ENCODE assay signal across 26 cellular contexts in the genomic region with DNA sequence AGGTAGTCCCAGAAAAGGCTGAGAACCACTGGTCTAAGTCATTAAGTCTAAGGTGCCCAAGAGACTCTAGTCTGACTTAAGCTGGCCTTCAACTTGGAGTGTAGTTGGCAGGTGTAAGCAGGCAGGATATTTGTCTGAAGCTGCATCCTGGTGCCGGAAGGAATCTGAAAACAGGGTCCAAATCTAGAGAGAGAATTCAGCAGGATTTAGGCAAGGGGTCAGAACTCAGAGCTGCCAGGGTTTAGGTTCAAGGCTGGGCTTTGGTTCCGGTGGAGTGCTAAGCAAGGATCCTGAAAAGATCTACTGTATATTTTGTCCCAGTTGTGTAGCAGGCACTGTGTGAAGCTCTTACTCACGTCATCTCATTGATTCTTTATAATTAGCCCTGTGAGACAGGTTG.
"Had no signal": no experiment of that assay in that cellular context is flagged by ENCODE, and none has a peak within 500 bp of the region (broad histone marks: within the 10 kb centered on the region; RNA-seq: fewer than 3 reads in every experiment).

No MANE protein-coding gene starts in this region.

- H3K27me3 ChIP-seq: pancreas, suprapubic skin, tibial nerve, uterus had no signal

- H3K4me1 ChIP-seq: lower lobe of right lung, pancreas, prostate gland, suprapubic skin, uterus had no signal

- FAIRE-seq: keratinocyte, pancreas had no signal

- H3K4me3 ChIP-seq: lower lobe of right lung, pancreas, prostate gland, skin epidermis, suprapubic skin, tibial nerve, uterus had no signal

- DNase-seq: head of caudate nucleus; hippocampal formation; kidney glomerular epithelial cell; left ventricle myocardium superior; lower lobe of right lung; mammary epithelial cell; mesenchymal stem cell; naive thymus-derived CD8-positive, alpha-beta T cell; nucleus accumbens; pancreas; posterior cingulate gyrus; retina; right cardiac atrium; stimulated activated CD4-positive, alpha-beta T cell treated with anti-CD3 and anti-CD28 coated beads, Interleukin-12 subunit alpha, Interleukin-12 subunit beta, amount 100 ng/mL, for 4 hours; stimulated activated CD4-positive, alpha-beta T cell treated with anti-CD3 and anti-CD28 coated beads, Interleukin-15, amount 100 ng/mL, for 24 hours; stimulated activated CD4-positive, alpha-beta T cell treated with anti-CD3 and anti-CD28 coated beads, Interleukin-4, amount 100 ng/mL, for 24 hours; stimulated activated naive CD4-positive, alpha-beta T cell treated with Interleukin-2 at 50 U/mL for 16 hours; stimulated activated naive CD8-positive, alpha-beta T cell treated with anti-CD3 and anti-CD28 coated beads, Interleukin-15, amount 100 ng/mL, for 72 hours; uterus had no signal

- ATAC-seq: left ventricle myocardium superior; lower lobe of right lung; naive thymus-derived CD8-positive, alpha-beta T cell; pancreas; right cardiac atrium; sciatic nerve; stimulated activated effector memory CD8-positive, alpha-beta T cell treated with anti-CD3 and anti-CD28 coated beads, Interleukin-12 subunit alpha, Interleukin-12 subunit beta, amount 100 ng/mL, for 72 hours; stimulated activated naive CD8-positive, alpha-beta T cell treated with anti-CD3 and anti-CD28 coated beads, Interleukin-15, amount 100 ng/mL, for 72 hours had no signal

- H3K9me3 ChIP-seq: lower lobe of right lung, pancreas, prostate gland, uterus had no signal

- H3K27ac ChIP-seq: lower lobe of right lung, pancreas, prostate gland, skin epidermis, suprapubic skin, tibial nerve, uterus had no signal

- H3K36me3 ChIP-seq: lower lobe of right lung, pancreas, prostate gland, suprapubic skin, tibial nerve, uterus had no signal
